ENCODE assay signal across 11 cellular contexts in the genomic region with DNA sequence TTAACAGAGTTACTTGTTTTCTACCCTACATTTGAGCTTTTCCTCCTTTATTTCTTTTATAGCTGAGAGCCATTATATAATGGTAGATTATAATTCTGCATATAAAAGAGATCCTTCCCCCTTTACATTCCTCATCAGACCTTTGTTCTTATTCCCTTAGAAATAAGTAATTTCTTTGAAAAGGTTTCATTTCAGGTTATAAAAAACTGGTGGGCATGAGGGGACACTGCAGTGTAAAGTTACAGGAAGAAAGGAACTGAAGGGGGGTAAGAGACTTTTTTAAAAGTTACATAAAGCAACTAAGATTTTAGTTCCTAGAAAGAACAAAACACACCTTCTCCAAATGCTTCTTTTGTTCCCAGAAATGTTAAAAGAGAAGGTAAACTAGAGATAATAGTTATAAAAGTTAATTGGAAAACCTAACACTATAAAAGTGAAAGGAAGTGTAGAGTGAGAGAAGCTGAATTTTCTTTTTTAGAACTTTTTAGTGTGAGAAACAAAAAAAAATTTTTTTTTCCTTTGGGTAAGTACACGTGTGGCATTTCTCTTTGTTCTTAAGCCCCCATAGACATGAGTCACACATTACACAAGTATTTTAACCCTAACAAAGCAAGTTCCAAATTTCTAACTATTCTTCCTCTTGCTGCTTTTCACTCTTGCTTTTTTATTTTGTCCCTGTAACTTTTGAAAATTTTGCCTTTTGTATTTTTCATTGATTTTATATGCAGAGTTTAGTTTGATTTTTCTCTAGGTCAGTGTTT.
DNase-seq lines count a peak whose midpoint lies in the region; ATAC-seq, FAIRE-seq and TF ChIP-seq lines count a peak whose summit lies in the region.
"Had no signal": no experiment of that assay in that cellular context is flagged by ENCODE, and none has a peak within 500 bp of the region (broad histone marks: within the 10 kb centered on the region; RNA-seq: fewer than 3 reads in every experiment).

No MANE protein-coding gene starts in this region.

- H3K27me3 ChIP-seq in HUES48 (ENCODE audit: control insufficient read depth, insufficient read depth, low read length): no peaks in the 10 kb centered on the region
- no peaks in the 10 kb centered on the region for H3K27me3 ChIP-seq in astrocyte (ENCODE audit: insufficient read depth, low read length)
- H3K27me3 ChIP-seq: body of pancreas, right lobe of liver had no signal

- no peaks in the 10 kb centered on the region for H3K9me3 Mint-ChIP-seq in astrocyte (ENCODE audit: unreplicated experiment)

- H3K36me3 Mint-ChIP-seq in astrocyte (ENCODE audit: low read depth, unreplicated experiment): peaks cover 12% of the 10 kb centered on the region

- H3K4me2 ChIP-seq in astrocyte (ENCODE audit: low read length): peak overlapping the region; percentile 86

- H3K4me3 ChIP-seq in HUES48 (ENCODE audit: low read depth, low read length): peak overlapping the region; percentile 55
- peak overlapping the region; percentile 18 for H3K4me3 ChIP-seq in astrocyte (ENCODE audit: insufficient read depth, low read depth, low read length)
- peak overlapping the region; percentile 9 to 13 for H3K4me3 ChIP-seq in kidney (ENCODE audit: low read length in 2 of 2)
- H3K4me3 ChIP-seq: body of pancreas, right lobe of liver had no signal

- no peaks in the 10 kb centered on the region for H3K27me3 Mint-ChIP-seq in astrocyte (ENCODE audit: low read depth, unreplicated experiment)

- H3K4me3 Mint-ChIP-seq in astrocyte (ENCODE audit: unreplicated experiment): peak overlapping the region; percentile 77

- H3K36me3 ChIP-seq in HUES48 (ENCODE audit: control insufficient read depth, insufficient read depth, low read length) (peaks cover 33% of the 10 kb centered on the region), astrocyte (ENCODE audit: insufficient read depth, low read length) (peaks cover 19% of the 10 kb centered on the region), kidney (ENCODE audit: control insufficient read depth in 1 of 2, insufficient read depth in 2 of 2, low read length in 2 of 2) (peaks cover 10 to 23% of the 10 kb centered on the region in 2 donors)

- intact Hi-C loops in kidney (cut with DNase I): no loop called here

- peaks cover 29% of the 10 kb centered on the region for H3K4me1 ChIP-seq in HUES48 (ENCODE audit: control insufficient read depth, insufficient read depth, low read length)
- peaks cover 10% of the 10 kb centered on the region for H3K4me1 ChIP-seq in astrocyte (ENCODE audit: insufficient read depth, low read length)
- H3K4me1 ChIP-seq in kidney (ENCODE audit: control insufficient read depth in 1 of 2, insufficient read depth in 1 of 2, low read depth in 1 of 2, low read length in 2 of 2): peaks cover 5 to 13% of the 10 kb centered on the region in 2 donors

- peak overlapping the region; percentile 94 for H3K27ac ChIP-seq in HUES48 (ENCODE audit: low read depth, low read length)
- H3K27ac ChIP-seq in astrocyte (ENCODE audit: low read depth, low read length): peak overlapping the region; percentile 90
- H3K27ac ChIP-seq in kidney (ENCODE audit: low read depth in 2 of 2, low read length in 2 of 2): peak overlapping the region in 1 of 2 donors; percentile 16

- H3K9ac ChIP-seq in HUES48 (ENCODE audit: low read depth, low read length): peak overlapping the region; percentile 70
- H3K9ac ChIP-seq in astrocyte (ENCODE audit: low read length): peak overlapping the region; percentile 86
- H3K9ac ChIP-seq in kidney (ENCODE audit: low read length in 2 of 2): no peak overlapping the region

- H3K79me2 ChIP-seq in astrocyte (ENCODE audit: insufficient read depth, low read length): peaks cover 80% of the 10 kb centered on the region

- peak; percentile 22 for DNase-seq in AG08396 (ENCODE audit: low spot score)
- DNase-seq in astrocyte (ENCODE audit: low read depth): peak; percentile 83
- DNase-seq in kidney: no peak
- DNase-seq in NAMALWA (ENCODE audit: low spot score): no peak
- DNase-seq in NCI-H446 treated with DMSO at 0.1 percent for 48 hours (lab: John Stamatoyannopoulos, UW): no peak
- no peak for DNase-seq in iPS-NIHi7 (ENCODE audit: extremely low spot score)
- DNase-seq: body of pancreas, right lobe of liver had no signal

- H3K27ac Mint-ChIP-seq in astrocyte (ENCODE audit: unreplicated experiment): peak overlapping the region; percentile 96

- FAIRE-seq in astrocyte (lab: Jason Lieb, UNC) (peak; percentile 80), kidney (lab: Jason Lieb, UNC) (peak; percentile 29)

- TF ChIP-seq CTCF in astrocyte (IDR thresholded peaks at IDR 0.05; ENCODE audit: insufficient read depth, low read depth, low read length) (no peak), kidney (IDR thresholded peaks at IDR 0.05; ENCODE audit: borderline replicate concordance, extremely low read depth, insufficient read depth) (no peak)

- peaks cover 22% of the 10 kb centered on the region for H3K4me1 Mint-ChIP-seq in astrocyte (ENCODE audit: low read depth, unreplicated experiment)

- no peak overlapping the region for H2AFZ ChIP-seq in astrocyte (ENCODE audit: low read depth, low read length)

- H3K9me3 ChIP-seq in HUES48 (ENCODE audit: control insufficient read depth, insufficient read depth, low read length) (no peaks in the 10 kb centered on the region), astrocyte (ENCODE audit: insufficient read depth, low read depth, low read length) (no peaks in the 10 kb centered on the region), kidney (ENCODE audit: control insufficient read depth in 1 of 2, low read length in 2 of 2) (no peaks in the 10 kb centered on the region)
- H3K9me3 ChIP-seq: body of pancreas, right lobe of liver had no signal

- no peak for ATAC-seq in HG03520 (IDR thresholded peaks at IDR 0.05; ENCODE audit: unreplicated experiment)
- ATAC-seq: body of pancreas, Panc1 had no signal

- no peaks in the 10 kb centered on the region for H4K20me1 ChIP-seq in astrocyte (ENCODE audit: insufficient read depth, low read length)

Comparison
In these comparisons a context has a peak if more than half of its experiments do, and no peak if none do; other contexts are left out.
1. DNase-seq: peak in AG08396 (single experiment) and astrocyte (single experiment); none in kidney (single experiment), NAMALWA (single experiment), NCI-H446 treated with DMSO at 0.1 percent for 48 hours (single experiment) and iPS-NIHi7 (single experiment).
2. H3K9ac ChIP-seq: peak in HUES48 (single experiment) and astrocyte (single experiment); none in kidney (0 of 2).
3. Peak in every context shown above with its lines, with median percentiles within 50 percentile points of each other: H3K4me3 ChIP-seq.